ENCODE assay signal across 21 cellular contexts in genomic region chr14:74649167-74649566, GRCh38. TPM values are rescaled to one million over a fixed set of nuclear protein-coding genes. Genes with fewer than 3 reads are reported as not detected.
DNase-seq lines count a peak whose midpoint lies in the region; ATAC-seq and TF ChIP-seq lines count a peak whose summit lies in the region.
"Had no signal": no experiment of that assay in that cellular context is flagged by ENCODE, and none has a peak within 500 bp of the region (broad histone marks: within the 10 kb centered on the region; RNA-seq: fewer than 3 reads in every experiment).

No MANE protein-coding gene starts in this region.

- H3K36me3 ChIP-seq in H7 (replicated peaks; ENCODE audit: control insufficient read depth, insufficient read depth, low read length) (no peaks in the 10 kb centered on the region; the same call in 1 of the 2 replicates), ascending aorta (no peaks in the 10 kb centered on the region), trophoblast cell (ENCODE audit: control insufficient read depth in 1 of 2, insufficient read depth in 2 of 2, low read length in 2 of 2) (peaks cover 0 to 7% of the 10 kb centered on the region in 2 experiments)
- H3K36me3 ChIP-seq: gastroesophageal sphincter, suprapubic skin had no signal

- H3K27ac ChIP-seq in ascending aorta (peak overlapping the region; percentile 84 to 90), trophoblast cell (ENCODE audit: low read depth, low read length) (no peak overlapping the region)
- H3K27ac ChIP-seq: gastroesophageal sphincter, suprapubic skin had no signal

- H2BK120ac ChIP-seq in trophoblast cell (ENCODE audit: insufficient read depth, low read length, poor library complexity), result no peak overlapping the region

- peaks cover 12% of the 10 kb centered on the region for H3K4me1 Mint-ChIP-seq in activated CD8-positive, alpha-beta T cell treated with anti-CD3 and anti-CD28 coated beads, Interleukin-2, amount 10 ng/mL, durations not matched to agents 7 days and 5 days (ENCODE audit: low read depth)

- H3K4me1 ChIP-seq in ascending aorta, result peaks cover 37 to 50% of the 10 kb centered on the region in 2 donors
- peaks cover 16% of the 10 kb centered on the region in 2 experiments for H3K4me1 ChIP-seq in trophoblast cell (ENCODE audit: control insufficient read depth in 1 of 2, insufficient read depth in 2 of 2, low read length in 2 of 2)

- H3K9me3 Mint-ChIP-seq in activated CD8-positive, alpha-beta T cell treated with anti-CD3 and anti-CD28 coated beads, Interleukin-2, amount 10 ng/mL, durations not matched to agents 7 days and 5 days (ENCODE audit: insufficient read depth), result no peaks in the 10 kb centered on the region
- H3K9me3 Mint-ChIP-seq: activated naive CD8-positive, alpha-beta T cell treated with anti-CD3 and anti-CD28 coated beads, Interleukin-2, amount 50 U/mL, for 24 hours; CD4-positive, CD25-positive, alpha-beta regulatory T cell; dendritic cell treated with granulocyte-macrophage colony-stimulating factor and Interleukin-4, amounts not matched to agents 40 ng/mL and 50 ng/mL, for 4 days; memory B cell; naive thymus-derived CD4-positive, alpha-beta T cell had no signal

- no peak overlapping the region for H3K27ac Mint-ChIP-seq in activated CD8-positive, alpha-beta T cell treated with anti-CD3 and anti-CD28 coated beads, Interleukin-2, amount 10 ng/mL, durations not matched to agents 7 days and 5 days
- H3K27ac Mint-ChIP-seq: activated naive CD8-positive, alpha-beta T cell treated with anti-CD3 and anti-CD28 coated beads, Interleukin-2, amount 50 U/mL, for 24 hours; dendritic cell treated with granulocyte-macrophage colony-stimulating factor and Interleukin-4, amounts not matched to agents 40 ng/mL and 50 ng/mL, for 4 days; memory B cell had no signal

- ATAC-seq in esophagus mucosa (peak; percentile 35), HG03039 (IDR thresholded peaks at IDR 0.05; ENCODE audit: unreplicated experiment) (no peak), HG03342 (IDR thresholded peaks at IDR 0.05; ENCODE audit: unreplicated experiment) (no peak), HG03280 (IDR thresholded peaks at IDR 0.05; ENCODE audit: unreplicated experiment) (no peak)
- ATAC-seq in activated CD8-positive, alpha-beta T cell treated with anti-CD3 and anti-CD28 coated beads, Interleukin-2, amount 10 ng/mL, durations not matched to agents 7 days and 5 days, result no peak
- ATAC-seq: activated naive CD8-positive, alpha-beta T cell treated with anti-CD3 and anti-CD28 coated beads, Interleukin-2, amount 50 U/mL, for 24 hours; gastroesophageal sphincter; naive thymus-derived CD4-positive, alpha-beta T cell; sciatic nerve had no signal

- no peak overlapping the region for H3K4ac ChIP-seq in trophoblast cell (ENCODE audit: low read depth, low read length)

- H3K23ac ChIP-seq in trophoblast cell (ENCODE audit: low read length), result no peak overlapping the region

- no peak overlapping the region for H4K8ac ChIP-seq in trophoblast cell (ENCODE audit: low read depth, low read length)

- H4K91ac ChIP-seq in trophoblast cell (ENCODE audit: low read depth, low read length), result no peak overlapping the region

- H3K27me3 Mint-ChIP-seq in activated CD8-positive, alpha-beta T cell treated with anti-CD3 and anti-CD28 coated beads, Interleukin-2, amount 10 ng/mL, durations not matched to agents 7 days and 5 days (ENCODE audit: low read depth), result no peaks in the 10 kb centered on the region
- H3K27me3 Mint-ChIP-seq: activated naive CD8-positive, alpha-beta T cell treated with anti-CD3 and anti-CD28 coated beads, Interleukin-2, amount 50 U/mL, for 24 hours; naive thymus-derived CD4-positive, alpha-beta T cell had no signal

- H3K18ac ChIP-seq in trophoblast cell (ENCODE audit: low read length), result no peak overlapping the region

- H3K14ac ChIP-seq in trophoblast cell (ENCODE audit: low read length), result no peak overlapping the region

- H2BK5ac ChIP-seq in trophoblast cell (ENCODE audit: low read depth, low read length, poor library complexity), result no peak overlapping the region

- H3K4me3 ChIP-seq in H7 (ENCODE audit: insufficient read depth, low read depth, low read length), result no peak overlapping the region
- H3K4me3 ChIP-seq in ascending aorta, result no peak overlapping the region
- no peak overlapping the region for H3K4me3 ChIP-seq in trophoblast cell (ENCODE audit: low read depth, low read length)
- H3K4me3 ChIP-seq: gastroesophageal sphincter, suprapubic skin had no signal

- H2AFZ ChIP-seq in trophoblast cell (ENCODE audit: insufficient read depth, low read length, poor library complexity), result no peak overlapping the region

- H2AK5ac ChIP-seq in trophoblast cell (ENCODE audit: low read length), result no peak overlapping the region

- no peak for TF ChIP-seq CTCF in ascending aorta (IDR thresholded peaks at IDR 0.05)

- no peak overlapping the region for H3K9ac ChIP-seq in trophoblast cell (ENCODE audit: low read length)

- CTCF ChIA-PET in activated CD8-positive, alpha-beta T cell treated with anti-CD3 and anti-CD28 coated beads, Interleukin-2, amount 10 ng/mL, durations not matched to agents 7 days and 5 days (lab: Charles Lee), result interaction anchor here (2.4 kb wide), 1 partner anchor 37 kb away, joined by 6 read pairs; the partner anchor contains the start of gene LTBP2

- no peak overlapping the region for H3K4me2 ChIP-seq in trophoblast cell (ENCODE audit: low read length)

- no peaks in the 10 kb centered on the region for H3K36me3 Mint-ChIP-seq in activated CD8-positive, alpha-beta T cell treated with anti-CD3 and anti-CD28 coated beads, Interleukin-2, amount 10 ng/mL, durations not matched to agents 7 days and 5 days (ENCODE audit: low read depth)
- H3K36me3 Mint-ChIP-seq: CD4-positive, CD25-positive, alpha-beta regulatory T cell; memory B cell; naive thymus-derived CD4-positive, alpha-beta T cell had no signal

- H3K4me3 Mint-ChIP-seq in activated CD8-positive, alpha-beta T cell treated with anti-CD3 and anti-CD28 coated beads, Interleukin-2, amount 10 ng/mL, durations not matched to agents 7 days and 5 days, result no peak overlapping the region
- H3K4me3 Mint-ChIP-seq: activated naive CD8-positive, alpha-beta T cell treated with anti-CD3 and anti-CD28 coated beads, Interleukin-2, amount 50 U/mL, for 24 hours; CD4-positive, CD25-positive, alpha-beta regulatory T cell; dendritic cell treated with granulocyte-macrophage colony-stimulating factor and Interleukin-4, amounts not matched to agents 40 ng/mL and 50 ng/mL, for 4 days; memory B cell; naive thymus-derived CD4-positive, alpha-beta T cell had no signal

- H3K79me2 ChIP-seq in trophoblast cell (ENCODE audit: control insufficient read depth, insufficient read depth, low read length, poor library complexity), result no peaks in the 10 kb centered on the region

- POLR2A ChIA-PET in activated CD8-positive, alpha-beta T cell treated with anti-CD3 and anti-CD28 coated beads, Interleukin-2, amount 10 ng/mL, durations not matched to agents 7 days and 5 days (lab: Charles Lee), result interaction anchor here (1.8 kb wide), 1 partner anchor 9 kb away, joined by 6 read pairs; no protein-coding TSS in a partner anchor

- no peak overlapping the region for H2BK12ac ChIP-seq in trophoblast cell (ENCODE audit: low read length)

- H3K27me3 ChIP-seq in H7 (ENCODE audit: control insufficient read depth, insufficient read depth, low read length) (no peaks in the 10 kb centered on the region), ascending aorta (no peaks in the 10 kb centered on the region), trophoblast cell (ENCODE audit: insufficient read depth, low read length) (no peaks in the 10 kb centered on the region)
- H3K27me3 ChIP-seq: suprapubic skin had no signal

- H4K12ac ChIP-seq in trophoblast cell (ENCODE audit: low read depth, low read length), result no peak overlapping the region

- H3K9me3 ChIP-seq in ascending aorta, result no peaks in the 10 kb centered on the region
- H3K9me3 ChIP-seq in trophoblast cell (ENCODE audit: insufficient read depth, low read depth, low read length), result no peaks in the 10 kb centered on the region
- H3K9me3 ChIP-seq: gastroesophageal sphincter, suprapubic skin had no signal

- H3K79me1 ChIP-seq in trophoblast cell (ENCODE audit: low read length), result no peaks in the 10 kb centered on the region

- WGBS in trophoblast cell (ENCODE audit: extremely low coverage, insufficient coverage, insufficient read length), result no CpG with 5 or more reads among the region's 7 CpGs

- DNase-seq in H7 (peak; percentile 43), ascending aorta (ENCODE audit: low spot score in 2 of 2) (no peak), trophoblast cell (peak; percentile 88 to 92)
- no peak for DNase-seq in activated CD8-positive, alpha-beta T cell treated with anti-CD3 and anti-CD28 coated beads, Interleukin-2, amount 10 ng/mL, durations not matched to agents 7 days and 5 days
- DNase-seq: activated CD4-positive, alpha-beta T cell treated with anti-CD3 and anti-CD28 coated beads for 4 hours; activated naive CD8-positive, alpha-beta T cell treated with anti-CD3 and anti-CD28 coated beads, Interleukin-2, amount 50 U/mL, for 24 hours; CD4-positive, CD25-positive, alpha-beta regulatory T cell; kidney glomerular epithelial cell; naive thymus-derived CD4-positive, alpha-beta T cell; NCI-H1417 treated with DMSO at 0.1 percent for 48 hours; NCI-H2107; NCI-H524 had no signal

- intact Hi-C loops in ascending aorta (cut with DNase I), result no loop called here

RNA-seq across cellular contexts. Expression of gene LTBP2, which starts 37.1 kb away (rescaled TPM):
- 1.3 and 2.0 TPM in 2 replicates for total RNA-seq in H7 (2014; rRNA removed; shearing (Covaris generic))
- total RNA-seq in ascending aorta (383 TPM), esophagus mucosa (14.4 TPM)
- 3.7 and 4.1 TPM in 2 replicates for polyA plus RNA-seq in trophoblast cell (2013)
- under 1 TPM; 0.05 to 0.29 TPM for total RNA-seq in activated CD8-positive, alpha-beta T cell treated with anti-CD3 and anti-CD28 coated beads, Interleukin-2, amount 10 ng/mL, durations not matched to agents 7 days and 5 days

Comparison
In these comparisons a context has a peak if more than half of its experiments do, and no peak if none do; other contexts are left out.
1. DNase-seq: peak in H7 (single experiment) and trophoblast cell (2 of 2); none in ascending aorta (0 of 2) and activated CD8-positive, alpha-beta T cell treated with anti-CD3 and anti-CD28 coated beads, Interleukin-2, amount 10 ng/mL, durations not matched to agents 7 days and 5 days (single experiment).
2. RNA of gene LTBP2, which starts 37.1 kb away (total RNA-seq): 383 TPM in ascending aorta (single experiment); 14.4 TPM in esophagus mucosa (single experiment), 1.3 to 2.0 TPM in H7 and 0.05 to 0.29 TPM in activated CD8-positive, alpha-beta T cell treated with anti-CD3 and anti-CD28 coated beads, Interleukin-2, amount 10 ng/mL, durations not matched to agents 7 days and 5 days; every median in the first group is over 10 times any median in the second.